In the genomic region with DNA sequence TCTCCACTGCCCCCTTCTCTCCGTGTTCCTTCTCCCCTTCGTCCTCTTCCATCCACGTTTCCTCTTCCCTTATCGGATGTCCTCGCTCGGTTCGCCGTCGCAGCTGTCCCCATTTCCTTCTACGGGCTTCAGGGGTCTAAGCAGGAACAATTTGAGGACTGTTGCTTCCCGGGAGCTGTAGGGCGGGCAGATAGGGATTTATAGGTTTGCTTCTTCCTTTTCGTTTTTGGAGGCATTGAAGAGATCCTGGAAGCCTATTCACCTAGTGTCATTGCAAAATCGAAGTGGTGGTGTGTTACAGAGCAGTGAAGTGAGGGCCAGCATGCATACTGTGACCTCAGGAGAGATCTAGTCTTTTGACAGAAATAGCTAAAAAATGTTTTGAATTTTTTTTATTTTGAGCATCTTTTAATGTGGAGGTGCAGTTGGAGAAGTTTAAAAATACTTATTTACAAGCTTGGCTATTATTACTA, we compare ENCODE assay signal across 8 cellular contexts. TPM values are rescaled to one million over a fixed set of nuclear protein-coding genes. Genes with fewer than 3 reads are reported as not detected.
DNase-seq lines count a peak whose midpoint lies in the region; ATAC-seq and TF ChIP-seq lines count a peak whose summit lies in the region.

No MANE protein-coding gene starts in this region.

- POLR2A ChIA-PET in RWPE1 (lab: Yijun Ruan, JAX; ENCODE audit: low non-redundant PET): no interaction called here

- peaks cover 2% of the 10 kb centered on the region for H3K27me3 Mint-ChIP-seq in activated CD4-positive, alpha-beta T cell treated with anti-CD3 and anti-CD28 coated beads, Interleukin-2, amount 10 ng/mL, durations not matched to agents 24 days and 14 days

- H3K9me3 Mint-ChIP-seq in activated CD4-positive, alpha-beta T cell treated with anti-CD3 and anti-CD28 coated beads, Interleukin-2, amount 10 ng/mL, durations not matched to agents 24 days and 14 days: peaks cover 4% of the 10 kb centered on the region

- H3K36me3 Mint-ChIP-seq in activated CD4-positive, alpha-beta T cell treated with anti-CD3 and anti-CD28 coated beads, Interleukin-2, amount 10 ng/mL, durations not matched to agents 24 days and 14 days (ENCODE audit: low read depth): peaks cover 2% of the 10 kb centered on the region

- no peak for TF ChIP-seq CTCF in RWPE1 (conservative IDR thresholded peaks at IDR 0.05; ENCODE audit: low read depth)

- CTCF ChIA-PET in RWPE1 (lab: Yijun Ruan, JAX): interaction anchor here (0.6 kb wide), 1 partner anchor 45 kb away, joined by 3 read pairs; no protein-coding TSS in a partner anchor

- H3K4me3 Mint-ChIP-seq in activated CD4-positive, alpha-beta T cell treated with anti-CD3 and anti-CD28 coated beads, Interleukin-2, amount 10 ng/mL, durations not matched to agents 24 days and 14 days: peak overlapping the region; percentile 91

- H3K27ac ChIP-seq in RWPE1: peak overlapping the region; percentile 83
- peak overlapping the region; percentile 65 for H3K27ac ChIP-seq in effector memory CD4-positive, alpha-beta T cell (ENCODE audit: insufficient read depth, low read length, poor library complexity, severe bottlenecking)
- no peak overlapping the region for H3K27ac ChIP-seq in aorta (ENCODE audit: low read depth in 1 of 2, low read length in 2 of 2)

- H3K27me3 ChIP-seq in effector memory CD4-positive, alpha-beta T cell (replicated peaks; ENCODE audit: control insufficient read depth, insufficient read depth, low read length, poor library complexity, severe bottlenecking): no peaks in the 10 kb centered on the region
- no peaks in the 10 kb centered on the region for H3K27me3 ChIP-seq in aorta (ENCODE audit: control insufficient read depth in 1 of 2, insufficient read depth in 2 of 2, low read length in 1 of 2)

- no peaks in the 10 kb centered on the region for H3K36me3 ChIP-seq in effector memory CD4-positive, alpha-beta T cell (ENCODE audit: control insufficient read depth, insufficient read depth, low read length)
- H3K36me3 ChIP-seq in aorta (ENCODE audit: control insufficient read depth in 1 of 2, insufficient read depth in 2 of 2, low read length in 1 of 2): no peaks in the 10 kb centered on the region

- H3K4me1 ChIP-seq in effector memory CD4-positive, alpha-beta T cell (ENCODE audit: control insufficient read depth, insufficient read depth, low read length, poor library complexity, severe bottlenecking): peaks cover 11% of the 10 kb centered on the region
- H3K4me1 ChIP-seq in aorta (ENCODE audit: control insufficient read depth in 1 of 2, insufficient read depth in 2 of 2, low read length in 2 of 2): peaks cover 1 to 4% of the 10 kb centered on the region in 2 donors

- H3K9me3 ChIP-seq in effector memory CD4-positive, alpha-beta T cell (ENCODE audit: control insufficient read depth, low read length): no peaks in the 10 kb centered on the region
- H3K9me3 ChIP-seq in aorta (ENCODE audit: control insufficient read depth, low read length): no peaks in the 10 kb centered on the region

- WGBS in aorta, 2 donors: 0% methylated on average over 14 of the region's 14 CpGs

- H3K27ac Mint-ChIP-seq in activated CD4-positive, alpha-beta T cell treated with anti-CD3 and anti-CD28 coated beads, Interleukin-2, amount 10 ng/mL, durations not matched to agents 24 days and 14 days: peak overlapping the region; percentile 80

- DNase-seq in activated CD4-positive, alpha-beta T cell treated with anti-CD3 and anti-CD28 coated beads, Interleukin-2, amount 10 ng/mL, durations not matched to agents 24 days and 14 days: peak; percentile 74
- no peak for DNase-seq in activated CD4-positive, alpha-beta T cell treated with anti-CD3 and anti-CD28 coated beads, Interleukin-2, amount 50 U/mL, for 4 hours
- DNase-seq in RWPE1 (ENCODE audit: low spot score) (no peak), mesenteric fat pad (ENCODE audit: low spot score) (peak; percentile 81), aorta (no peak), ACHN (no peak), activated gamma-delta T cell (lab: John Stamatoyannopoulos, UW) (no peak)
- DNase-seq in effector memory CD4-positive, alpha-beta T cell: no peak

- peak; percentile 36 for ATAC-seq in aorta (ENCODE audit: low FRiP score)

- H3K4me3 ChIP-seq in effector memory CD4-positive, alpha-beta T cell (ENCODE audit: insufficient read depth, low read depth, low read length, poor library complexity, severe bottlenecking): peak overlapping the region; percentile 74
- peak overlapping the region; percentile 70 to 91 for H3K4me3 ChIP-seq in aorta (ENCODE audit: low read length in 2 of 2)

- in situ Hi-C loops in ACHN (cut with HindIII; ENCODE audit: low pct_ligation_motif_present, low pct_unique_long_range_greater_than_20kb, low sequenced_read_pairs): no loop called here

- intact Hi-C loops in activated CD4-positive, alpha-beta T cell treated with anti-CD3 and anti-CD28 coated beads, Interleukin-2, amount 10 ng/mL, durations not matched to agents 24 days and 14 days (cut with micrococcal nuclease): loop anchor here (2.0 to 10.0 kb wide), 3 partner anchors 194 to 1208 kb away; a partner anchor contains a TSS
- intact Hi-C loops in aorta (cut with DNase I): loop anchor here in 1 of 2 donors (10.0 kb wide), 1 partner anchor 458 kb away; no protein-coding TSS in a partner anchor

- peaks cover 30% of the 10 kb centered on the region for H3K4me1 Mint-ChIP-seq in activated CD4-positive, alpha-beta T cell treated with anti-CD3 and anti-CD28 coated beads, Interleukin-2, amount 10 ng/mL, durations not matched to agents 24 days and 14 days

RNA-seq across cellular contexts. Expression of a gene that starts 0.9 kb away (rescaled TPM):
- total RNA-seq in activated CD4-positive, alpha-beta T cell treated with anti-CD3 and anti-CD28 coated beads, Interleukin-2, amount 10 ng/mL, durations not matched to agents 24 days and 14 days: 9.3 and 10.2 TPM in 2 replicates
- total RNA-seq in mesenteric fat pad (33.0 TPM), aorta (10 to 100 TPM; 28.9 to 32.3 TPM)
- 1 to 10 TPM; 7.6 to 7.8 TPM for polyA plus RNA-seq in aorta

RNA-seq across cellular contexts. Expression of a gene that starts 29.0 kb away (rescaled TPM):
- 37.8 and 40.2 TPM in 2 replicates for total RNA-seq in activated CD4-positive, alpha-beta T cell treated with anti-CD3 and anti-CD28 coated beads, Interleukin-2, amount 10 ng/mL, durations not matched to agents 24 days and 14 days
- total RNA-seq in mesenteric fat pad (24.5 TPM), aorta (10 to 100 TPM in 1 of 2 donors, 1 to 10 TPM in 1; 8.8 to 10.5 TPM)
- polyA plus RNA-seq in aorta: 1 to 10 TPM; 3.2 to 6.3 TPM

Comparison
In these comparisons a context has a peak if more than half of its experiments do, and no peak if none do; other contexts are left out.
1. DNase-seq: peak in activated CD4-positive, alpha-beta T cell treated with anti-CD3 and anti-CD28 coated beads, Interleukin-2, amount 10 ng/mL, durations not matched to agents 24 days and 14 days (single experiment) and mesenteric fat pad (single experiment); none in activated CD4-positive, alpha-beta T cell treated with anti-CD3 and anti-CD28 coated beads, Interleukin-2, amount 50 U/mL, for 4 hours (0 of 2), RWPE1 (single experiment), effector memory CD4-positive, alpha-beta T cell (0 of 3), aorta (0 of 2), ACHN (single experiment) and activated gamma-delta T cell (single experiment).
2. H3K27ac ChIP-seq: peak in RWPE1 (single experiment) and effector memory CD4-positive, alpha-beta T cell (single experiment); none in aorta (0 of 2).